In the genomic region with DNA sequence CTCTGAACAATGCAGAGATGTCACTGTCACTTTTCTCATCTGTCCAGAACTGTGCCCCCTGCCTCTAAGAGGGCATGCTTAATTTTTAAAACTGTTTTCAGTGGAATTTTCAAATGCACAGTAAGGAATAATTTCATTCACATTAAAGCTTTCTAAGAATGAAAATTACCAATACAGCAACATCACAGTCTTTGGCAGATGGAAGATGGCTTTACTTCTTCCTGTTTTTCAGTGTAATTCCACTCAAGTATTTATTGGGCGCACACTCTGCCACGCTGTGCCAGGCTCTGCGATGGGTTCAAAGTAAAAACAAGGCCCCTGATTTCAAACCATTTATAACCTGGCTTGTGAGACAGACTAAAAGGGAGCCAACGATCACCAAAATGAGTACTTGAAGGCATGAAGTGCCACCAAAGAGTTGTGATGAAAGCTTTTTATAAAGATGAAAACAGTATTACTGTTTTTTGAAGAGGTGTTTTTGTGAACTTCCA, we compare ENCODE assay signal across 8 cellular contexts. TPM values are rescaled to one million over a fixed set of nuclear protein-coding genes. Genes with fewer than 3 reads are reported as not detected.
DNase-seq lines count a peak whose midpoint lies in the region; ATAC-seq, FAIRE-seq and TF ChIP-seq lines count a peak whose summit lies in the region.

No MANE protein-coding gene starts in this region.

- TF ChIP-seq EP300 in A549 (IDR thresholded peaks at IDR 0.05), result no peak

- H3K4me2 ChIP-seq in A549 (peak overlapping the region; percentile 92), IMR-90 (ENCODE audit: low read depth, low read length) (peak overlapping the region; percentile 82)

- no peak for TF ChIP-seq RAD21 in A549 (conservative IDR thresholded peaks at IDR 0.05 in 1 of 2, IDR thresholded peaks at IDR 0.05 in 1 of 2)
- no peak for TF ChIP-seq RAD21 in IMR-90 (IDR thresholded peaks at IDR 0.05; ENCODE audit: low read length)

- peak overlapping the region; percentile 20; the same call in 1 of the 2 replicates for H3K56ac ChIP-seq in IMR-90 (ENCODE audit: extremely low read depth, insufficient read depth, low read length)

- H2BK20ac ChIP-seq in IMR-90 (ENCODE audit: low read depth, low read length), result peak overlapping the region; percentile 17; the same call in 1 of the 2 replicates

- FAIRE-seq in A549 (lab: Jason Lieb, UNC), result no peak

- in situ Hi-C loops in IMR-90 (cut with MboI; ENCODE audit: low sequenced_read_pairs) (no loop called here), astrocyte of the spinal cord (cut with HindIII; ENCODE audit: low sequenced_read_pairs) (no loop called here)

- 92% methylated on average over 4 of the region's 4 CpGs for WGBS in A549 (ENCODE audit: missing lambda C conversion rate)
- WGBS in IMR-90 (ENCODE audit: extremely low coverage in 2 of 2, insufficient read length in 1 of 2), 2 experiments, result no CpG with 5 or more reads among the region's 4 CpGs

- peaks cover 24% of the 10 kb centered on the region for H3K4me1 ChIP-seq in A549
- H3K4me1 ChIP-seq in IMR-90 (ENCODE audit: control insufficient read depth, insufficient read depth, low read length), result peaks cover 2% of the 10 kb centered on the region
- H3K4me1 ChIP-seq in mononuclear cell (ENCODE audit: insufficient read depth, low read length), result peaks cover 28% of the 10 kb centered on the region

- H2BK120ac ChIP-seq in IMR-90 (ENCODE audit: low read depth, low read length), result peak overlapping the region; percentile 7; the same call in 1 of the 2 replicates

- H2AFZ ChIP-seq in IMR-90 (replicated peaks; ENCODE audit: low read length, poor library complexity), result peak overlapping the region; percentile 97

- no peaks in the 10 kb centered on the region for H3K9me3 ChIP-seq in A549
- no peaks in the 10 kb centered on the region for H3K9me3 ChIP-seq in IMR-90 (ENCODE audit: control insufficient read depth, insufficient read depth, low read length)
- H3K9me3 ChIP-seq in mononuclear cell (ENCODE audit: low read depth, low read length), result no peaks in the 10 kb centered on the region

- H3K27me3 ChIP-seq in IMR-90 (ENCODE audit: control insufficient read depth, insufficient read depth, low read length) (no peaks in the 10 kb centered on the region), mononuclear cell (ENCODE audit: insufficient read depth, low read length) (no peaks in the 10 kb centered on the region)

- H4K5ac ChIP-seq in IMR-90 (ENCODE audit: low read depth, low read length), result peak overlapping the region; percentile 78; the same call in 1 of the 2 replicates

- peak overlapping the region; percentile 83 for H3K9ac ChIP-seq in IMR-90 (ENCODE audit: low read depth, low read length)

- H3K27ac ChIP-seq in A549 (peak overlapping the region; percentile 86 to 97), IMR-90 (ENCODE audit: insufficient read depth, low read length) (peak overlapping the region; percentile 93; the same call in 1 of the 2 replicates)

- peak overlapping the region; percentile 92; the same call in 1 of the 2 replicates for H3K23ac ChIP-seq in IMR-90 (ENCODE audit: low read depth, low read length)

- H2AK9ac ChIP-seq in IMR-90 (replicated peaks; ENCODE audit: low read depth, low read length, poor library complexity), result no peak overlapping the region

- intact Hi-C loops in IMR-90 (cut with micrococcal nuclease), result loop anchor here (2.0 kb wide), 1 partner anchor 117 kb away; the partner anchor contains the start of gene NGLY1

- peaks cover 0 to 20% of the 10 kb centered on the region in 2 experiments; a peak in 1 of 4 replicates for H3K79me1 ChIP-seq in IMR-90 (ENCODE audit: low read depth in 1 of 2, low read length in 2 of 2)

- H3K18ac ChIP-seq in IMR-90 (ENCODE audit: low read depth, low read length), result peak overlapping the region; percentile 52

- no peaks in the 10 kb centered on the region for H3K36me3 ChIP-seq in IMR-90 (ENCODE audit: control insufficient read depth, insufficient read depth, low read length)

- TF ChIP-seq CTCF in A549 (IDR thresholded peaks at IDR 0.05) (no peak), IMR-90 (conservative IDR thresholded peaks at IDR 0.05; ENCODE audit: low read depth, low read length) (no peak), astrocyte of the spinal cord (IDR thresholded peaks at IDR 0.05; ENCODE audit: low read depth, low read length) (no peak)

- DNase-seq in A549 (ENCODE audit: low read depth in 1 of 2, low spot score in 1 of 2) (no peak), IMR-90 (no peak), astrocyte of the spinal cord (ENCODE audit: low read depth, low spot score) (no peak), mucosa of gallbladder (ENCODE audit: low spot score) (no peak)

- CTCF ChIA-PET in A549 (lab: Yijun Ruan, JAX) (interaction anchor here (1.3 to 2.7 kb wide), 2 partner anchors 11 to 17 kb away, joined by 3 to 18 read pairs; no protein-coding TSS in a partner anchor), IMR-90 (lab: Yijun Ruan, JAX) (interaction anchor here (0.6 kb wide), 1 partner anchor 107 kb away, joined by 4 read pairs; no protein-coding TSS in a partner anchor)

- peak overlapping the region; percentile 93 for H3K14ac ChIP-seq in IMR-90 (replicated peaks; ENCODE audit: low read depth, low read length)

- H3K4me3 ChIP-seq in A549 (peak overlapping the region; percentile 73), IMR-90 (ENCODE audit: insufficient read depth, low read depth, low read length) (peak overlapping the region; percentile 80; the same call in 1 of the 2 replicates), astrocyte of the spinal cord (ENCODE audit: low read depth, low read length) (peak overlapping the region; percentile 86), mononuclear cell (ENCODE audit: low read length) (peak overlapping the region; percentile 83)

- dilution Hi-C loops in IMR-90 (cut with HindIII; ENCODE audit: low sequenced_read_pairs, unreplicated experiment), result no loop called here

- H2AK5ac ChIP-seq in IMR-90 (ENCODE audit: low read depth, low read length), result no peak overlapping the region

- H2BK5ac ChIP-seq in IMR-90 (ENCODE audit: low read depth, low read length, poor library complexity, severe bottlenecking), result peak overlapping the region; percentile 63

- no peaks in the 10 kb centered on the region for H3K9me1 ChIP-seq in IMR-90 (ENCODE audit: insufficient read depth, low read length)

- ATAC-seq in A549, result peak in 1 of 2 experiments; percentile 1; a peak in 2 of 6 replicates
- ATAC-seq in IMR-90 (ENCODE audit: low read depth), result no peak
- ATAC-seq in HG03378 (IDR thresholded peaks at IDR 0.05; ENCODE audit: unreplicated experiment), result no peak
- ATAC-seq in GM18517 (IDR thresholded peaks at IDR 0.05; ENCODE audit: unreplicated experiment), result no peak
- no peak for ATAC-seq in GM21423 (IDR thresholded peaks at IDR 0.05; ENCODE audit: unreplicated experiment)

- H3K4ac ChIP-seq in IMR-90 (ENCODE audit: low read depth, low read length), result peak overlapping the region; percentile 57; the same call in 1 of the 2 replicates

- peaks cover 22% of the 10 kb centered on the region; the same call in 1 of the 2 replicates for H4K20me1 ChIP-seq in IMR-90 (ENCODE audit: insufficient read depth, low read length)

- POLR2A ChIA-PET in A549 (lab: Yijun Ruan, JAX) (no interaction called here), IMR-90 (lab: Charles Lee; ENCODE audit: unreplicated experiment) (no interaction called here)

- peak overlapping the region; percentile 5 to 85 for H4K8ac ChIP-seq in IMR-90 (ENCODE audit: low read depth in 2 of 2, low read length in 2 of 2)

- BruUV-seq in IMR-90 (replicated peaks; lab: Mats Ljungman, UMichigan), result no TSS peak

- H4K91ac ChIP-seq in IMR-90 (ENCODE audit: insufficient read depth, low read depth, low read length), result peak overlapping the region; percentile 21; the same call in 1 of the 2 replicates

- no peak overlapping the region; the same call in 2 of the 3 replicates for H2BK15ac ChIP-seq in IMR-90 (ENCODE audit: low read depth, low read length)

- TF ChIP-seq POLR2A in A549 (IDR thresholded peaks at IDR 0.05; ENCODE audit: low read length), result no peak
- TF ChIP-seq POLR2A in IMR-90 (IDR thresholded peaks at IDR 0.05; ENCODE audit: low read depth, low read length), result no peak

TF ChIP-seq in A549, 52 proteins besides CTCF, POLR2A, EP300 and RAD21:
- TF ChIP-seq CHD2 (IDR thresholded peaks at IDR 0.05; ENCODE audit: low read length, partially characterized antibody) (no peak), POLR2AphosphoS2 (conservative IDR thresholded peaks at IDR 0.05; ENCODE audit: low read length) (no peak), TP53 (CRISPR knock-in tag; IDR thresholded peaks at IDR 0.05) (no peak), FOSL2 (IDR thresholded peaks at IDR 0.05) (no peak), FOSL2 (CRISPR knock-in tag; IDR thresholded peaks at IDR 0.05) (no peak)

TF ChIP-seq in IMR-90, 13 proteins besides CTCF, POLR2A, EP300 and RAD21 (continues in another document):
- TF ChIP-seq FOS (IDR thresholded peaks at IDR 0.05; ENCODE audit: low read depth, low read length) (no peak), CEBPB (IDR thresholded peaks at IDR 0.05; ENCODE audit: low read depth, low read length) (no peak), MAZ (IDR thresholded peaks at IDR 0.05; ENCODE audit: borderline replicate concordance, low read depth, low read length) (no peak), CHD1 (IDR thresholded peaks at IDR 0.05; ENCODE audit: low read depth, low read length) (no peak), SMC3 (IDR thresholded peaks at IDR 0.05; ENCODE audit: low read depth, low read length) (no peak), MXI1 (IDR thresholded peaks at IDR 0.05; ENCODE audit: borderline replicate concordance, low read depth, low read length) (no peak), MAFK (IDR thresholded peaks at IDR 0.05; ENCODE audit: low read depth, low read length) (no peak)
- TF ChIP-seq, protein P1, sequence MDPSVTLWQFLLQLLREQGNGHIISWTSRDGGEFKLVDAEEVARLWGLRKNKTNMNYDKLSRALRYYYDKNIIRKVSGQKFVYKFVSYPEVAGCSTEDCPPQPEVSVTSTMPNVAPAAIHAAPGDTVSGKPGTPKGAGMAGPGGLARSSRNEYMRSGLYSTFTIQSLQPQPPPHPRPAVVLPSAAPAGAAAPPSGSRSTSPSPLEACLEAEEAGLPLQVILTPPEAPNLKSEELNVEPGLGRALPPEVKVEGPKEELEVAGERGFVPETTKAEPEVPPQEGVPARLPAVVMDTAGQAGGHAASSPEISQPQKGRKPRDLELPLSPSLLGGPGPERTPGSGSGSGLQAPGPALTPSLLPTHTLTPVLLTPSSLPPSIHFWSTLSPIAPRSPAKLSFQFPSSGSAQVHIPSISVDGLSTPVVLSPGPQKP (IDR thresholded peaks at IDR 0.05; ENCODE audit: borderline replicate concordance, low read depth, low read length), result no peak

RNA-seq across cellular contexts. Expression of gene TOP2B, which starts 1.0 kb away (rescaled TPM):
- 85.5 and 95.7 TPM in 2 replicates for polyA plus RNA-seq in A549 (2011; rRNA removed)
- 16.0 and 18.0 TPM in 2 replicates for polyA plus RNA-seq in A549 (2012; cell fraction: cytosol; rRNA removed)
- 8.6 and 20.7 TPM in 2 replicates for polyA plus RNA-seq in A549 (2012; cell fraction: nucleus; rRNA removed)
- 65.7 to 67.5 TPM (median 65.8 TPM) in 3 replicates for polyA plus RNA-seq in A549 (2017; fragmentation: RNase III; extraction: RNeasy Plus Mini Kit Qiagen cat#74134 plus additional on column Dnase treatment)
- polyA minus RNA-seq in A549 (2011; rRNA and poly(A)+ RNA removed), result 26.3 and 29.7 TPM in 2 replicates
- 53.4 and 115 TPM in 2 replicates for total RNA-seq in IMR-90 (2012; rRNA removed)
- polyA plus RNA-seq in IMR-90 (2012; rRNA removed), result 34.4 and 45.5 TPM in 2 replicates
- 2.6 and 5.5 TPM in 2 replicates for polyA plus RNA-seq in IMR-90 (2012; cell fraction: cytosol; rRNA removed)
- 2.4 and 36.9 TPM in 2 replicates for polyA plus RNA-seq in IMR-90 (2012; cell fraction: nucleus; rRNA removed; ENCODE audit: low replicate concordance)
- 126 TPM for total RNA-seq in mononuclear cell
- 91.7 TPM for total RNA-seq in mucosa of gallbladder
